In genomic region chr18:23356915-23357421, GRCh38 we compare ENCODE assay signal across 13 cellular contexts.
DNase-seq lines count a peak whose midpoint lies in the region; ATAC-seq, FAIRE-seq and TF ChIP-seq lines count a peak whose summit lies in the region.
"Had no signal": no experiment of that assay in that cellular context is flagged by ENCODE, and none has a peak within 500 bp of the region (broad histone marks: within the 10 kb centered on the region; RNA-seq: fewer than 3 reads in every experiment).

No MANE protein-coding gene starts in this region.

- H3K27me3 Mint-ChIP-seq in dendritic cell treated with granulocyte-macrophage colony-stimulating factor and Interleukin-4, amounts not matched to agents 40 ng/mL and 50 ng/mL, for 4 days, result peaks cover 5% of the 10 kb centered on the region
- H3K27me3 Mint-ChIP-seq: brain; CD4-positive, CD25-positive, alpha-beta regulatory T cell; stimulated activated naive B cell treated with anti-CD40 and anti-IgM and Interleukin-4, amounts not matched to agents 10 μg/mL and 1 μg/mL and 100 μg/mL, for 72 hours had no signal

- H3K9me3 ChIP-seq in smooth muscle cell (replicated peaks; ENCODE audit: low read depth), result no peaks in the 10 kb centered on the region

- WGBS in smooth muscle cell (ENCODE audit: low lambda C conversion rate), result 62% methylated on average over 1 of the region's 1 CpG

- peak; percentile 49 for ATAC-seq in left colon
- ATAC-seq in GM21515 (IDR thresholded peaks at IDR 0.05; ENCODE audit: unreplicated experiment), result no peak
- ATAC-seq: stimulated activated naive B cell treated with anti-CD40 and anti-IgM and Interleukin-4, amounts not matched to agents 10 μg/mL and 1 μg/mL and 100 μg/mL, for 72 hours had no signal

- no peak for FAIRE-seq in H54 (lab: Jason Lieb, UNC)

- peaks cover 7% of the 10 kb centered on the region for H3K36me3 Mint-ChIP-seq in dendritic cell treated with granulocyte-macrophage colony-stimulating factor and Interleukin-4, amounts not matched to agents 40 ng/mL and 50 ng/mL, for 4 days (ENCODE audit: low read depth)

- TF ChIP-seq EP300 in Ishikawa (IDR thresholded peaks at IDR 0.05; ENCODE audit: borderline replicate concordance), result no peak

- peak overlapping the region; percentile 47 for H3K27ac Mint-ChIP-seq in dendritic cell treated with granulocyte-macrophage colony-stimulating factor and Interleukin-4, amounts not matched to agents 40 ng/mL and 50 ng/mL, for 4 days
- H3K27ac Mint-ChIP-seq: stimulated activated naive B cell treated with anti-CD40 and anti-IgM and Interleukin-4, amounts not matched to agents 10 μg/mL and 1 μg/mL and 100 μg/mL, for 72 hours had no signal

- H3K4me2 ChIP-seq in smooth muscle cell, result peak overlapping the region; percentile 1

- no peak for TF ChIP-seq POLR2A in H54 (IDR thresholded peaks at IDR 0.05; ENCODE audit: low read depth, low read length)

- no peaks in the 10 kb centered on the region for H3K9me3 Mint-ChIP-seq in dendritic cell treated with granulocyte-macrophage colony-stimulating factor and Interleukin-4, amounts not matched to agents 40 ng/mL and 50 ng/mL, for 4 days
- H3K9me3 Mint-ChIP-seq: brain; CD4-positive, CD25-positive, alpha-beta regulatory T cell; stimulated activated naive B cell treated with anti-CD40 and anti-IgM and Interleukin-4, amounts not matched to agents 10 μg/mL and 1 μg/mL and 100 μg/mL, for 72 hours had no signal

- H3K4me1 Mint-ChIP-seq in dendritic cell treated with granulocyte-macrophage colony-stimulating factor and Interleukin-4, amounts not matched to agents 40 ng/mL and 50 ng/mL, for 4 days (ENCODE audit: low read depth), result peaks cover 25% of the 10 kb centered on the region

- H3K9ac ChIP-seq in smooth muscle cell (ENCODE audit: low read depth), result no peak overlapping the region

- H3K79me2 ChIP-seq in smooth muscle cell (ENCODE audit: low read depth), result no peaks in the 10 kb centered on the region

- TF ChIP-seq CTCF in smooth muscle cell (IDR thresholded peaks at IDR 0.05; ENCODE audit: borderline replicate concordance, insufficient read depth, poor library complexity, severe bottlenecking), result no peak

- no peaks in the 10 kb centered on the region for H4K20me1 ChIP-seq in smooth muscle cell (ENCODE audit: low read depth)

- no peak overlapping the region for H2AFZ ChIP-seq in smooth muscle cell (ENCODE audit: low read depth)

- H3K4me3 Mint-ChIP-seq in dendritic cell treated with granulocyte-macrophage colony-stimulating factor and Interleukin-4, amounts not matched to agents 40 ng/mL and 50 ng/mL, for 4 days, result no peak overlapping the region
- H3K4me3 Mint-ChIP-seq: CD4-positive, CD25-positive, alpha-beta regulatory T cell; stimulated activated naive B cell treated with anti-CD40 and anti-IgM and Interleukin-4, amounts not matched to agents 10 μg/mL and 1 μg/mL and 100 μg/mL, for 72 hours had no signal

- H3K27ac ChIP-seq in smooth muscle cell (ENCODE audit: low read depth), result peak overlapping the region; percentile 27

- no peaks in the 10 kb centered on the region for H3K27me3 ChIP-seq in smooth muscle cell (ENCODE audit: low read depth)

- intact Hi-C loops in dendritic cell treated with granulocyte-macrophage colony-stimulating factor and Interleukin-4, amounts not matched to agents 40 ng/mL and 50 ng/mL, for 4 days (cut with micrococcal nuclease), result no loop called here
- intact Hi-C loops in left colon (cut with DNase I, micrococcal nuclease), result no loop called here
- intact Hi-C loops in posterior vena cava (cut with DNase I), result no loop called here

- no peak overlapping the region for H3K4me3 ChIP-seq in smooth muscle cell

- no peaks in the 10 kb centered on the region for H3K4me1 ChIP-seq in smooth muscle cell (ENCODE audit: low read depth)

- H3K36me3 ChIP-seq in smooth muscle cell (ENCODE audit: low read depth), result no peaks in the 10 kb centered on the region

- DNase-seq in left colon (no peak), smooth muscle cell (lab: John Stamatoyannopoulos, UW; ENCODE audit: unreplicated experiment) (no peak), posterior vena cava (ENCODE audit: low spot score) (no peak), NCI-H2029 (lab: John Stamatoyannopoulos, UW) (no peak), H54 (ENCODE audit: insufficient read length, low spot score) (no peak)
- DNase-seq: CD4-positive, CD25-positive, alpha-beta regulatory T cell; NCI-H146; stimulated activated naive B cell treated with anti-CD40 and anti-IgM and Interleukin-4, amounts not matched to agents 10 μg/mL and 1 μg/mL and 100 μg/mL, for 72 hours; T-helper 2 cell had no signal

- no peak for TF ChIP-seq RAD21 in Ishikawa (IDR thresholded peaks at IDR 0.05; ENCODE audit: low read depth)

- no peaks in the 10 kb centered on the region for H3F3A ChIP-seq in smooth muscle cell (ENCODE audit: low read depth)

TF ChIP-seq in Ishikawa, 13 proteins besides CTCF, POLR2A, EP300 and RAD21:
- peak; percentile 70; the same call in 1 of the 2 replicates for TF ChIP-seq CEBPB (IDR thresholded peaks at IDR 0.05)
- TF ChIP-seq TCF12 (IDR thresholded peaks at IDR 0.05; ENCODE audit: low read depth), result no peak
